Comparison of ENCODE assay signal across 25 cellular contexts in the genomic region with DNA sequence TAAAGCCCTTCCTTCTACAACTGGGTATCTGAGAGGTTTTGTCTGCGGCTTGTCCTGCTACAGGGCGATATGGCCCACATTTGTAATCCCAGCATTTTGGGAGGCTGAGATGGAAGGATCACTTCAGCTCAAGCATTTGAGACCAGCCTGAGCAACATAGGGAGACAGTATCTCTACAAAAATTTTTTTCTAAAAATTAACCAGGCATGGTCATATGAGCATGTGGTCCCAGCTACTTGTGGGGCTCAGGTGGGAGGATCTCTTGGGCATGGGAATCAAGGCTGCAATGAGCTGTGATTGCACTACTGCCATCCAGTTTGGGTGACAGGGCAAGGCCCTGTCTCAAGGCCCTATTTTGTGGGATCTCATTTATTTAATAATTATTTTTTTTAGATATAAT.
DNase-seq lines count a peak whose midpoint lies in the region; ATAC-seq and TF ChIP-seq lines count a peak whose summit lies in the region.
"Had no signal": no experiment of that assay in that cellular context is flagged by ENCODE, and none has a peak within 500 bp of the region (broad histone marks: within the 10 kb centered on the region; RNA-seq: fewer than 3 reads in every experiment).

No MANE protein-coding gene starts in this region.

- H3K4me3 Mint-ChIP-seq in HFFc6 (no peak overlapping the region; the same call in 1 of the 2 replicates), progenitor cell of endocrine pancreas (ENCODE audit: low read depth) (no peak overlapping the region)
- H3K4me3 Mint-ChIP-seq: activated CD4-positive, alpha-beta memory T cell treated with anti-CD3 and anti-CD28 coated beads for 36 hours; activated naive CD8-positive, alpha-beta T cell; activated T-helper 17 cell treated with anti-CD3 and anti-CD28 coated beads, Interleukin-2, amount 50 U/mL, for 72 hours; B cell; natural killer cell treated with Interleukin-12 subunit alpha and Interleukin-12 subunit beta and Interleukin-15 and Interleukin-18, amount 100 ng/mL, for 72 hours had no signal

- H3K36me3 Mint-ChIP-seq in HFFc6 (ENCODE audit: low read depth) (no peaks in the 10 kb centered on the region), progenitor cell of endocrine pancreas (ENCODE audit: insufficient read depth) (no peaks in the 10 kb centered on the region)
- H3K36me3 Mint-ChIP-seq: activated CD4-positive, alpha-beta memory T cell treated with anti-CD3 and anti-CD28 coated beads for 36 hours; activated naive CD8-positive, alpha-beta T cell had no signal

- H3K4me3 ChIP-seq in colonic mucosa (no peak overlapping the region), mesenchymal stem cell (ENCODE audit: insufficient read depth in 1 of 2, low read depth in 1 of 2, low read length in 2 of 2) (no peak overlapping the region)
- H3K4me3 ChIP-seq: ascending aorta, dorsolateral prefrontal cortex, heart right ventricle, left lung, Peyer's patch, prostate gland had no signal

- no peak overlapping the region for H3K23ac ChIP-seq in mesenchymal stem cell (ENCODE audit: low read length in 2 of 2)

- peak overlapping the region; percentile 3 for H2BK5ac ChIP-seq in mesenchymal stem cell (ENCODE audit: low read depth, low read length, poor library complexity, severe bottlenecking)

- H3K9me3 ChIP-seq in colonic mucosa (no peaks in the 10 kb centered on the region), mesenchymal stem cell (ENCODE audit: control insufficient read depth, low read length) (no peaks in the 10 kb centered on the region)
- H3K9me3 ChIP-seq: ascending aorta, heart right ventricle, left lung, Peyer's patch, prostate gland had no signal

- H3K9me3 Mint-ChIP-seq in HFFc6 = no peaks in the 10 kb centered on the region; the same call in 1 of the 2 replicates
- H3K9me3 Mint-ChIP-seq in progenitor cell of endocrine pancreas (ENCODE audit: low read depth) = no peaks in the 10 kb centered on the region

- peak overlapping the region in 1 of 2 experiments; percentile 41 for H3K4ac ChIP-seq in mesenchymal stem cell (ENCODE audit: low read depth in 1 of 2, low read length in 2 of 2)

- no peak overlapping the region for H3K9ac ChIP-seq in colonic mucosa (ENCODE audit: low read depth in 2 of 2, low read length in 2 of 2)
- H3K9ac ChIP-seq in mesenchymal stem cell (ENCODE audit: low read length) = no peak overlapping the region

- no peak overlapping the region for H2BK15ac ChIP-seq in mesenchymal stem cell (ENCODE audit: low read depth, poor library complexity, severe bottlenecking)

- intact Hi-C loops in colonic mucosa (cut with DNase I) = no loop called here

- H2BK120ac ChIP-seq in mesenchymal stem cell (ENCODE audit: low read depth, low read length) = no peak overlapping the region

- H3K27ac ChIP-seq in colonic mucosa = peak overlapping the region; percentile 34
- peak overlapping the region; percentile 80 for H3K27ac ChIP-seq in mesenchymal stem cell (ENCODE audit: low read length, poor library complexity, severe bottlenecking)
- H3K27ac ChIP-seq: ascending aorta, dorsolateral prefrontal cortex, heart right ventricle, left lung, Peyer's patch, prostate gland had no signal

- H4K8ac ChIP-seq in mesenchymal stem cell (ENCODE audit: low read length) = no peak overlapping the region

- ATAC-seq in GM18498 (IDR thresholded peaks at IDR 0.05; ENCODE audit: unreplicated experiment) = no peak
- ATAC-seq: activated T-helper 17 cell treated with anti-CD3 and anti-CD28 coated beads, Interleukin-2, amount 50 U/mL, for 72 hours; heart right ventricle; left lung; natural killer cell treated with Interleukin-12 subunit alpha and Interleukin-12 subunit beta and Interleukin-15 and Interleukin-18, amount 100 ng/mL, for 72 hours had no signal

- H3K79me1 ChIP-seq in mesenchymal stem cell (replicated peaks; ENCODE audit: low read length, poor library complexity, severe bottlenecking) = no peaks in the 10 kb centered on the region

- H2AK5ac ChIP-seq in mesenchymal stem cell (ENCODE audit: low read length, severe bottlenecking) = no peak overlapping the region

- TF ChIP-seq CTCF in HFFc6 (IDR thresholded peaks at IDR 0.05) (no peak), colonic mucosa (IDR thresholded peaks at IDR 0.05) (no peak), progenitor cell of endocrine pancreas (IDR thresholded peaks at IDR 0.05; ENCODE audit: unreplicated experiment) (no peak)

- WGBS in mesenchymal stem cell = 91% methylated on average over 2 of the region's 2 CpGs

- DNase-seq in HFFc6 (no peak), colonic mucosa (no peak), mesenchymal stem cell (peak; percentile 4), progenitor cell of endocrine pancreas (ENCODE audit: low spot score, unreplicated experiment) (no peak), GOT3 (lab: John Stamatoyannopoulos, UW) (no peak), NCI-H1105 (lab: John Stamatoyannopoulos, UW) (no peak), anterior cingulate cortex (lab: John Stamatoyannopoulos, UW) (no peak)
- DNase-seq: activated CD4-positive, alpha-beta memory T cell treated with anti-CD3 and anti-CD28 coated beads for 36 hours; activated CD8-positive, alpha-beta memory T cell treated with anti-CD3 and anti-CD28 coated beads, Interleukin-2, amount 50 U/mL, for 48 hours; central memory CD4-positive, alpha-beta T cell; dorsolateral prefrontal cortex; HCEC 1CT; heart right ventricle; KG1; left lung; NCI-H524; NK-92 treated with Interleukin-12 subunit alpha and Interleukin-12 subunit beta, amount 100 ng/mL, for 24 hours; Peyer's patch had no signal

- H3K36me3 ChIP-seq in colonic mucosa (no peaks in the 10 kb centered on the region), mesenchymal stem cell (ENCODE audit: control insufficient read depth in 1 of 2, insufficient read depth in 2 of 2, low read depth in 1 of 2, low read length in 2 of 2) (no peaks in the 10 kb centered on the region)
- H3K36me3 ChIP-seq: ascending aorta, heart right ventricle, left lung, prostate gland had no signal

- no peak overlapping the region for H3K4me2 ChIP-seq in mesenchymal stem cell (ENCODE audit: low read length, poor library complexity, severe bottlenecking)

- H3K4me1 ChIP-seq in colonic mucosa = peaks cover 4% of the 10 kb centered on the region
- peaks cover 4% of the 10 kb centered on the region for H3K4me1 ChIP-seq in mesenchymal stem cell (ENCODE audit: control insufficient read depth, insufficient read depth, low read depth, low read length)
- H3K4me1 ChIP-seq: ascending aorta, heart right ventricle, left lung, Peyer's patch had no signal

- peak overlapping the region; percentile 53; the same call in 1 of the 2 replicates for H3K27ac Mint-ChIP-seq in HFFc6
- peak overlapping the region; percentile 91 for H3K27ac Mint-ChIP-seq in progenitor cell of endocrine pancreas
- H3K27ac Mint-ChIP-seq: activated CD4-positive, alpha-beta memory T cell treated with anti-CD3 and anti-CD28 coated beads for 36 hours; activated naive CD8-positive, alpha-beta T cell; activated T-helper 17 cell treated with anti-CD3 and anti-CD28 coated beads, Interleukin-2, amount 50 U/mL, for 72 hours; B cell; natural killer cell treated with Interleukin-12 subunit alpha and Interleukin-12 subunit beta and Interleukin-15 and Interleukin-18, amount 100 ng/mL, for 72 hours had no signal

- no peak overlapping the region for H4K91ac ChIP-seq in mesenchymal stem cell (ENCODE audit: low read length)

- peak overlapping the region; percentile 49 to 54 for H2BK12ac ChIP-seq in mesenchymal stem cell (ENCODE audit: low read length in 2 of 2)

- peak overlapping the region in 1 of 2 experiments; percentile 77 for H3K18ac ChIP-seq in mesenchymal stem cell (ENCODE audit: low read depth in 1 of 2, low read length in 2 of 2)

- no peak overlapping the region for H3K14ac ChIP-seq in mesenchymal stem cell (ENCODE audit: low read length in 2 of 2)

- no peaks in the 10 kb centered on the region for H3K27me3 ChIP-seq in colonic mucosa
- H3K27me3 ChIP-seq in mesenchymal stem cell (ENCODE audit: control insufficient read depth in 1 of 2, insufficient read depth in 1 of 2, low read length in 2 of 2) = no peaks in the 10 kb centered on the region
- H3K27me3 ChIP-seq: ascending aorta, dorsolateral prefrontal cortex, heart right ventricle, left lung, Peyer's patch had no signal

- H3K4me1 Mint-ChIP-seq in HFFc6 (ENCODE audit: low read depth) (peaks cover 22% of the 10 kb centered on the region), progenitor cell of endocrine pancreas (ENCODE audit: low read depth) (peaks cover 30% of the 10 kb centered on the region)
- H3K4me1 Mint-ChIP-seq: activated T-helper 17 cell treated with anti-CD3 and anti-CD28 coated beads, Interleukin-2, amount 50 U/mL, for 72 hours; B cell had no signal

- H2AFZ ChIP-seq in mesenchymal stem cell (ENCODE audit: low read depth, low read length) = no peak overlapping the region

- H3K27me3 Mint-ChIP-seq in HFFc6 (ENCODE audit: insufficient read depth) = no peaks in the 10 kb centered on the region
- no peaks in the 10 kb centered on the region for H3K27me3 Mint-ChIP-seq in progenitor cell of endocrine pancreas
- H3K27me3 Mint-ChIP-seq: activated CD4-positive, alpha-beta memory T cell treated with anti-CD3 and anti-CD28 coated beads for 36 hours; activated naive CD8-positive, alpha-beta T cell; activated T-helper 17 cell treated with anti-CD3 and anti-CD28 coated beads, Interleukin-2, amount 50 U/mL, for 72 hours; B cell; natural killer cell treated with Interleukin-12 subunit alpha and Interleukin-12 subunit beta and Interleukin-15 and Interleukin-18, amount 100 ng/mL, for 72 hours had no signal
